13 cellular contexts compared by ENCODE assay signal in genomic region chr10:6013413-6014192, GRCh38. TPM values are rescaled to one million over a fixed set of nuclear protein-coding genes. Genes with fewer than 3 reads are reported as not detected.
DNase-seq lines count a peak whose midpoint lies in the region; ATAC-seq and TF ChIP-seq lines count a peak whose summit lies in the region.
"Had no signal": no experiment of that assay in that cellular context is flagged by ENCODE, and none has a peak within 500 bp of the region (broad histone marks: within the 10 kb centered on the region; RNA-seq: fewer than 3 reads in every experiment).

No MANE protein-coding gene starts in this region.

- H3K4me3 Mint-ChIP-seq in WTC11: no peak overlapping the region

- peaks cover 7% of the 10 kb centered on the region for H3K4me1 Mint-ChIP-seq in WTC11

- peak overlapping the region; percentile 85; the same call in 1 of the 2 replicates for H3K27ac Mint-ChIP-seq in WTC11

- H3K27me3 Mint-ChIP-seq in WTC11 (ENCODE audit: low read depth): no peaks in the 10 kb centered on the region

- POLR2A ChIA-PET in WTC11 (lab: Charles Lee): no interaction called here

- no peak for TF ChIP-seq POLR2A in lower leg skin (IDR thresholded peaks at IDR 0.05)

- CTCF ChIA-PET in WTC11 (lab: Charles Lee): interaction anchor here (0.7 to 4.4 kb wide), 10 partner anchors 14 to 388 kb away, joined by 3 to 16 read pairs (median 4); partner anchors contain the start of gene PFKFB3

- no peak for TF ChIP-seq CTCF in WTC11 (IDR thresholded peaks at IDR 0.05)
- TF ChIP-seq CTCF in lower leg skin (IDR thresholded peaks at IDR 0.05): no peak

- DNase-seq in DMS53 (lab: John Stamatoyannopoulos, UW) (peak; percentile 61), DMS53 treated with DMSO at 0.1 percent for 48 hours (lab: John Stamatoyannopoulos, UW; ENCODE audit: unreplicated experiment) (no peak), WTC11 (ENCODE audit: low spot score) (no peak), lower leg skin (ENCODE audit: low spot score in 2 of 2) (peak; percentile 13 to 72), NCI-H2029 (lab: John Stamatoyannopoulos, UW) (no peak)
- DNase-seq: NCI-H510A treated with DMSO at 0.1 percent for 48 hours had no signal

- no peaks in the 10 kb centered on the region for H3K36me3 Mint-ChIP-seq in WTC11

- intact Hi-C loops in lower leg skin (cut with DNase I; ENCODE audit: low total_unique reads): no loop called here

- H3K4me3 ChIP-seq in lower leg skin (ENCODE audit: low read depth, poor library complexity, severe bottlenecking): no peak overlapping the region
- H3K4me3 ChIP-seq: lung, thyroid gland had no signal

- ATAC-seq in GM21367 (IDR thresholded peaks at IDR 0.05; ENCODE audit: unreplicated experiment) (peak; percentile 7), WTC11 (peak; percentile 24), HG02610 (IDR thresholded peaks at IDR 0.05; ENCODE audit: unreplicated experiment) (no peak), HG03135 (IDR thresholded peaks at IDR 0.05; ENCODE audit: unreplicated experiment) (no peak)

- WGBS in lower leg skin, 2 donors: 73 to 74% methylated on average over 17 of the region's 17 CpGs

- no peaks in the 10 kb centered on the region for H3K9me3 Mint-ChIP-seq in WTC11

TF ChIP-seq in WTC11, 78 proteins besides CTCF, POLR2A, EP300 and RAD21:
- TF ChIP-seq TEAD1 (CRISPR knock-in tag; IDR thresholded peaks at IDR 0.05) (no peak), IRF2 (CRISPR knock-in tag; IDR thresholded peaks at IDR 0.05; ENCODE audit: borderline replicate concordance, low read depth) (no peak), HMGXB4 (CRISPR knock-in tag; IDR thresholded peaks at IDR 0.05) (no peak)
- TF ChIP-seq, protein P1, sequence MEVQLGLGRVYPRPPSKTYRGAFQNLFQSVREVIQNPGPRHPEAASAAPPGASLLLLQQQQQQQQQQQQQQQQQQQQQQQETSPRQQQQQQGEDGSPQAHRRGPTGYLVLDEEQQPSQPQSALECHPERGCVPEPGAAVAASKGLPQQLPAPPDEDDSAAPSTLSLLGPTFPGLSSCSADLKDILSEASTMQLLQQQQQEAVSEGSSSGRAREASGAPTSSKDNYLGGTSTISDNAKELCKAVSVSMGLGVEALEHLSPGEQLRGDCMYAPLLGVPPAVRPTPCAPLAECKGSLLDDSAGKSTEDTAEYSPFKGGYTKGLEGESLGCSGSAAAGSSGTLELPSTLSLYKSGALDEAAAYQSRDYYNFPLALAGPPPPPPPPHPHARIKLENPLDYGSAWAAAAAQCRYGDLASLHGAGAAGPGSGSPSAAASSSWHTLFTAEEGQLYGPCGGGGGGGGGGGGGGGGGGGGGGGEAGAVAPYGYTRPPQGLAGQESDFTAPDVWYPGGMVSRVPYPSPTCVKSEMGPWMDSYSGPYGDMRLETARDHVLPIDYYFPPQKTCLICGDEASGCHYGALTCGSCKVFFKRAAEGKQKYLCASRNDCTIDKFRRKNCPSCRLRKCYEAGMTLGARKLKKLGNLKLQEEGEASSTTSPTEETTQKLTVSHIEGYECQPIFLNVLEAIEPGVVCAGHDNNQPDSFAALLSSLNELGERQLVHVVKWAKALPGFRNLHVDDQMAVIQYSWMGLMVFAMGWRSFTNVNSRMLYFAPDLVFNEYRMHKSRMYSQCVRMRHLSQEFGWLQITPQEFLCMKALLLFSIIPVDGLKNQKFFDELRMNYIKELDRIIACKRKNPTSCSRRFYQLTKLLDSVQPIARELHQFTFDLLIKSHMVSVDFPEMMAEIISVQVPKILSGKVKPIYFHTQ (CRISPR knock-in tag; IDR thresholded peaks at IDR 0.05): no peak

RNA-seq across cellular contexts. Expression of gene IL15RA, which starts 36.3 kb away (rescaled TPM):
- 1.9 to 2.2 TPM (median 2.0 TPM) in 3 replicates for total RNA-seq in WTC11 (2021)
- total RNA-seq in lower leg skin: 10 to 100 TPM in 3 of 4 donors, 1 to 10 TPM in 1; 9.3 to 30.8 (median 24.8) TPM

RNA-seq across cellular contexts. Expression of gene IL2RA, which starts 48.6 kb away (rescaled TPM):
- total RNA-seq in WTC11 (2021): 0.31 to 0.41 TPM (median 0.32 TPM) in 3 replicates
- total RNA-seq in lower leg skin: 1 to 10 TPM in 1 of 4 donors, under 1 TPM in 1, not detected in 2; 0.10 to 1.3 TPM
- total RNA-seq: chondrocyte, HT-29 had no signal

Comparison
In these comparisons a context has a peak if more than half of its experiments do, and no peak if none do; other contexts are left out.
1. DNase-seq: peak in DMS53 (single experiment) and lower leg skin (2 of 2); none in DMS53 treated with DMSO at 0.1 percent for 48 hours (single experiment), WTC11 (single experiment) and NCI-H2029 (single experiment).
2. ATAC-seq: peak in GM21367 (single experiment) and WTC11 (single experiment); none in HG02610 (single experiment) and HG03135 (single experiment).